ENCODE assay signal across 8 cellular contexts in the genomic region with DNA sequence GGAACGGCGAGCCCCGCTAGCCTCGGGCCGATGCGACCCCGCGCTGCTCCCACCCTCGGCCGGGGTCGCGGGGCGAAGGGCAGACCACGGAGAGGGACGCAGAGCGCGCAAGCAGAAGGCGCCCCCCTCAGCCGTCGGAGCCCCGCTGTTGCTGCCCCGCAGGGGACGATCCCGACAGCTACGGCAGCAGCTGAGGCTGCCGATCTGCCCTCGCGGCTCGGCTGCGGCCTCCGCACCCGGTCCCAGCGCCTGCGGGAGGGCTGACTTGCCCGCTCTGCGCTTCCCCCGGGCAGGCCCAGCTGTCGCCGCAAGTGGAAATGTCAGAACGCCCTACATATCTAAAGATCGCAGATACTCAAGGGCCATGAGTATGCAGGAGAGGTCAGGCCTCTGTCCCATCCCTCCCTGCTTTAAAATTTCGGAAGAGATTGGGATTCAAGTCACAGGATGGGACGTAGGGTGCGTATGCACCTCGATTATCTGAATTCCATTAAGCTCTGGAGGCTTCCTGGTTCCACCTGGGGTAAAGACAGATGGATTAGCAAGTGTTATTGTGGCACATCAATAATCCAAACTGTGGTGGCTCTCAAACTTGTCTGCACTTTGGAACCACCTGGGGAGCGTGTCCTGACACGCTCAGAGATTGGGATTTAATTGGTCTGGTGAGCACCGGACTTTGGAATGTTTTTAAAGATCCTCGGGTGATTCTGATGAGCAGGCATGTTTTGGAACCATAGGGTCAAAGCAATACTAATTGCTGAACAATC. TPM values are rescaled to one million over a fixed set of nuclear protein-coding genes. Genes with fewer than 3 reads are reported as not detected.
A peak's percentile ranks its signal among the peaks of the same experiment; 100 is the strongest.
DNase-seq lines count a peak whose midpoint lies in the region; ATAC-seq lines count a peak whose summit lies in the region.

Gene CRPPA, minus strand, starts transcription at position 206 of the 767 bp plus-strand sequence. CDS start 216 bp downstream, outside the sequence.

- POLR2A ChIA-PET in activated CD4-positive, alpha-beta memory T cell treated with anti-CD3 and anti-CD28 coated beads, Interleukin-2, amount 10 ng/mL, durations not matched to agents 7 days and 5 days (lab: Charles Lee), result interaction anchor here (0.7 to 2.6 kb wide), 14 partner anchors 10 to 878 kb away, joined by 3 to 24 read pairs (median 4); partner anchors contain the start of genes ANKMY2 and BZW2

- DNase-seq in NCI-H1092 (lab: John Stamatoyannopoulos, UW) (peak; percentile 40), SKM-1 treated with dmso at 0.1 percent for 144 hours (lab: John Stamatoyannopoulos, UW; ENCODE audit: unreplicated experiment) (no peak)
- DNase-seq in activated CD4-positive, alpha-beta memory T cell treated with anti-CD3 and anti-CD28 coated beads, Interleukin-2, amount 10 ng/mL, durations not matched to agents 7 days and 5 days, result peak; percentile 42

- H3K36me3 ChIP-seq in endocrine pancreas (ENCODE audit: control insufficient read depth, insufficient read depth, low read length) (no peaks in the 10 kb centered on the region), mesodermal cell (ENCODE audit: control insufficient read depth, insufficient read depth, low read length) (no peaks in the 10 kb centered on the region)

- peak within 1 kb of the TSS; percentile 83 for H3K27ac ChIP-seq in mesodermal cell (ENCODE audit: low read depth, low read length, severe bottlenecking)

- WGBS in mesodermal cell (ENCODE audit: insufficient coverage in 2 of 2), 2 experiments, result 11% methylated on average over 40 to 41 of the region's 49 CpGs

- peaks cover 26% of the 10 kb centered on the region for H3K4me1 Mint-ChIP-seq in activated CD4-positive, alpha-beta memory T cell treated with anti-CD3 and anti-CD28 coated beads, Interleukin-2, amount 10 ng/mL, durations not matched to agents 7 days and 5 days
- peaks cover 20% of the 10 kb centered on the region for H3K4me1 Mint-ChIP-seq in stimulated activated memory B cell treated with anti-CD40 and anti-IgM and Interleukin-4, amounts not matched to agents 10 μg/mL and 1 μg/mL and 100 μg/mL, for 72 hours

- peak within 1 kb of the TSS; percentile 92 for H3K27ac Mint-ChIP-seq in activated CD4-positive, alpha-beta memory T cell treated with anti-CD3 and anti-CD28 coated beads, Interleukin-2, amount 10 ng/mL, durations not matched to agents 7 days and 5 days
- peak within 1 kb of the TSS; percentile 95 for H3K27ac Mint-ChIP-seq in stimulated activated memory B cell treated with anti-CD40 and anti-IgM and Interleukin-4, amounts not matched to agents 10 μg/mL and 1 μg/mL and 100 μg/mL, for 72 hours

- H3K4me3 ChIP-seq in endocrine pancreas (ENCODE audit: control insufficient read depth, insufficient read depth, low read length), result peak within 1 kb of the TSS; percentile 72
- peak within 1 kb of the TSS; percentile 47 for H3K4me3 ChIP-seq in mesodermal cell (ENCODE audit: extremely low read depth, insufficient read depth, low read length, poor library complexity, severe bottlenecking)

- CTCF ChIA-PET in activated CD4-positive, alpha-beta memory T cell treated with anti-CD3 and anti-CD28 coated beads, Interleukin-2, amount 10 ng/mL, durations not matched to agents 7 days and 5 days (lab: Charles Lee), result interaction anchor here (1.2 to 3.9 kb wide), 5 partner anchors 10 to 343 kb away, joined by 3 to 27 read pairs (median 5); no protein-coding TSS in a partner anchor

- H3K27me3 ChIP-seq in endocrine pancreas (ENCODE audit: control insufficient read depth, insufficient read depth, low read length), result no peaks in the 10 kb centered on the region

- no peaks in the 10 kb centered on the region for H3K27me3 Mint-ChIP-seq in activated CD4-positive, alpha-beta memory T cell treated with anti-CD3 and anti-CD28 coated beads, Interleukin-2, amount 10 ng/mL, durations not matched to agents 7 days and 5 days
- no peaks in the 10 kb centered on the region for H3K27me3 Mint-ChIP-seq in stimulated activated memory B cell treated with anti-CD40 and anti-IgM and Interleukin-4, amounts not matched to agents 10 μg/mL and 1 μg/mL and 100 μg/mL, for 72 hours

- ATAC-seq in GM18499 (IDR thresholded peaks at IDR 0.05; ENCODE audit: insufficient read depth, unreplicated experiment) (peak; percentile 18), HG02588 (IDR thresholded peaks at IDR 0.05; ENCODE audit: unreplicated experiment) (peak; percentile 35)
- ATAC-seq in stimulated activated memory B cell treated with anti-CD40 and anti-IgM and Interleukin-4, amounts not matched to agents 10 μg/mL and 1 μg/mL and 100 μg/mL, for 72 hours, result peak; percentile 57

- H3K9me3 ChIP-seq in endocrine pancreas (ENCODE audit: control insufficient read depth, low read length) (no peaks in the 10 kb centered on the region), mesodermal cell (ENCODE audit: control insufficient read depth, low read length) (no peaks in the 10 kb centered on the region)

- H3K4me3 Mint-ChIP-seq in activated CD4-positive, alpha-beta memory T cell treated with anti-CD3 and anti-CD28 coated beads, Interleukin-2, amount 10 ng/mL, durations not matched to agents 7 days and 5 days, result peak within 1 kb of the TSS; percentile 77
- peak within 1 kb of the TSS; percentile 91 for H3K4me3 Mint-ChIP-seq in stimulated activated memory B cell treated with anti-CD40 and anti-IgM and Interleukin-4, amounts not matched to agents 10 μg/mL and 1 μg/mL and 100 μg/mL, for 72 hours

- peaks cover 3% of the 10 kb centered on the region for H3K9me3 Mint-ChIP-seq in activated CD4-positive, alpha-beta memory T cell treated with anti-CD3 and anti-CD28 coated beads, Interleukin-2, amount 10 ng/mL, durations not matched to agents 7 days and 5 days
- H3K9me3 Mint-ChIP-seq in stimulated activated memory B cell treated with anti-CD40 and anti-IgM and Interleukin-4, amounts not matched to agents 10 μg/mL and 1 μg/mL and 100 μg/mL, for 72 hours, result no peaks in the 10 kb centered on the region

- H3K4me1 ChIP-seq in endocrine pancreas (ENCODE audit: control insufficient read depth, insufficient read depth, low read length), result peaks cover 5% of the 10 kb centered on the region
- peaks cover 9% of the 10 kb centered on the region for H3K4me1 ChIP-seq in mesodermal cell (ENCODE audit: control insufficient read depth, insufficient read depth, low read length, poor library complexity, severe bottlenecking)

- H3K9ac ChIP-seq in endocrine pancreas (ENCODE audit: control insufficient read depth, insufficient read depth, low read length), result peak within 1 kb of the TSS; percentile 84

- peaks cover 8% of the 10 kb centered on the region for H3K36me3 Mint-ChIP-seq in activated CD4-positive, alpha-beta memory T cell treated with anti-CD3 and anti-CD28 coated beads, Interleukin-2, amount 10 ng/mL, durations not matched to agents 7 days and 5 days (ENCODE audit: low read depth)
- H3K36me3 Mint-ChIP-seq in stimulated activated memory B cell treated with anti-CD40 and anti-IgM and Interleukin-4, amounts not matched to agents 10 μg/mL and 1 μg/mL and 100 μg/mL, for 72 hours, result no peaks in the 10 kb centered on the region

RNA-seq across cellular contexts. Expression of gene CRPPA, which starts in this region (rescaled TPM):
- under 1 TPM; 0.30 to 0.68 TPM for total RNA-seq in activated CD4-positive, alpha-beta memory T cell treated with anti-CD3 and anti-CD28 coated beads, Interleukin-2, amount 10 ng/mL, durations not matched to agents 7 days and 5 days
- polyA plus RNA-seq in mesodermal cell (2013, experiment 1 of 2), result 1.1 TPM
- 1.5 TPM for polyA plus RNA-seq in mesodermal cell (2013, experiment 2 of 2)

Comparison
In these comparisons a context has a peak if more than half of its experiments do, and no peak if none do; other contexts are left out.
1. Peak in DNase-seq in activated CD4-positive, alpha-beta memory T cell treated with anti-CD3 and anti-CD28 coated beads, Interleukin-2, amount 10 ng/mL, durations not matched to agents 7 days and 5 days; RNA of the gene not detected or under 1 TPM.